In genomic region chr22:39570226-39570625, GRCh38 we compare ENCODE assay signal across 23 cellular contexts. TPM values are rescaled to one million over a fixed set of nuclear protein-coding genes. Genes with fewer than 3 reads are reported as not detected.
DNase-seq lines count a peak whose midpoint lies in the region; ATAC-seq and TF ChIP-seq lines count a peak whose summit lies in the region.
"Had no signal": no experiment of that assay in that cellular context is flagged by ENCODE, and none has a peak within 500 bp of the region (broad histone marks: within the 10 kb centered on the region; RNA-seq: fewer than 3 reads in every experiment).

No MANE protein-coding gene starts in this region.

- H3K36me3 ChIP-seq in A673 (ENCODE audit: insufficient read depth, low read length, poor library complexity, severe bottlenecking) (no peaks in the 10 kb centered on the region), SK-N-MC (ENCODE audit: insufficient read depth, low read length) (no peaks in the 10 kb centered on the region), neuronal stem cell (replicated peaks in 1 of 2; ENCODE audit: control insufficient read depth in 2 of 2, insufficient read depth in 2 of 2, low read length in 2 of 2) (no peaks in the 10 kb centered on the region), SJCRH30 (no peaks in the 10 kb centered on the region)
- H3K36me3 ChIP-seq: BLaER1 treated with 17β-estradiol and CSF1 and Interleukin-3, amounts not matched to agents 10 nM and 100 nM had no signal

- TF ChIP-seq CTCF in A673 (conservative IDR thresholded peaks at IDR 0.05; ENCODE audit: low read depth, low read length): no peak

- H3K79me1 ChIP-seq in neuronal stem cell (ENCODE audit: low read depth, low read length): no peaks in the 10 kb centered on the region

- H3K4ac ChIP-seq in neuronal stem cell (ENCODE audit: low read length): no peak overlapping the region

- CTCF ChIA-PET in A673 (lab: Charles Lee): interaction anchor here (0.6 kb wide), 1 partner anchor 363 kb away, joined by 3 read pairs; no protein-coding TSS in a partner anchor

- H3K27ac ChIP-seq in A673 (ENCODE audit: low read depth, low read length, poor library complexity, severe bottlenecking): peak overlapping the region; percentile 73
- H3K27ac ChIP-seq in SK-N-MC: peak overlapping the region; percentile 100
- H3K27ac ChIP-seq in neuronal stem cell (replicated peaks; ENCODE audit: low read length): no peak overlapping the region
- no peak overlapping the region for H3K27ac ChIP-seq in SJCRH30
- H3K27ac ChIP-seq: BLaER1 treated with 17β-estradiol and CSF1 and Interleukin-3, amounts not matched to agents 10 nM and 100 nM; C4-2B had no signal

- no peak overlapping the region for H2BK5ac ChIP-seq in neuronal stem cell (ENCODE audit: low read length)

- no peak overlapping the region for H2BK12ac ChIP-seq in neuronal stem cell (ENCODE audit: low read length)

- H2BK15ac ChIP-seq in neuronal stem cell (ENCODE audit: low read length): no peak overlapping the region

- no peak overlapping the region for H2BK120ac ChIP-seq in neuronal stem cell (ENCODE audit: low read depth, low read length)

- no peak overlapping the region for H2AFZ ChIP-seq in neuronal stem cell (ENCODE audit: low read length)

- BruUV-seq in A673 (replicated peaks; lab: Mats Ljungman, UMichigan): no TSS peak

- DNase-seq in A673 (ENCODE audit: low spot score): peak; percentile 51
- DNase-seq in SK-N-MC (ENCODE audit: low read depth, low spot score): peak; percentile 90
- no peak for DNase-seq in neuronal stem cell (ENCODE audit: low spot score)
- DNase-seq in SJCRH30: no peak
- no peak for DNase-seq in D341Med (ENCODE audit: low spot score)
- DNase-seq: 8988T; AML-193; Caco-2; Calu3; CD4-positive, alpha-beta T cell; CD8-positive, alpha-beta T cell; DMS 273 treated with DMSO at 0.1 percent for 48 hours; DMS153; DMS53; DMS79; DND-41; EL; GDM1 had no signal

- H3K23ac ChIP-seq in neuronal stem cell (ENCODE audit: low read depth, low read length, poor library complexity): no peak overlapping the region

- no CpG with 5 or more reads among the region's 3 CpGs for WGBS in neuronal stem cell (ENCODE audit: extremely low coverage in 2 of 2, insufficient read length in 2 of 2, insufficient replicate concordance in 1 of 2), 2 donors

- H2AK5ac ChIP-seq in neuronal stem cell (ENCODE audit: low read depth, low read length): peak overlapping the region; percentile 72

- H3K4me3 ChIP-seq in A673 (ENCODE audit: low read depth, low read length, poor library complexity, severe bottlenecking) (no peak overlapping the region), SK-N-MC (peak overlapping the region; percentile 71), neuronal stem cell (ENCODE audit: low read length in 2 of 2) (no peak overlapping the region), SJCRH30 (no peak overlapping the region)
- H3K4me3 ChIP-seq: BLaER1 treated with 17β-estradiol and CSF1 and Interleukin-3, amounts not matched to agents 10 nM and 100 nM; GM12878 had no signal

- H3K9me3 ChIP-seq in A673 (ENCODE audit: low read depth, low read length, poor library complexity, severe bottlenecking) (no peaks in the 10 kb centered on the region), SK-N-MC (ENCODE audit: low read depth, low read length) (no peaks in the 10 kb centered on the region), neuronal stem cell (replicated peaks in 1 of 2; ENCODE audit: control insufficient read depth in 2 of 2, insufficient read depth in 1 of 2, low read depth in 1 of 2, low read length in 2 of 2) (peaks cover 0 to 2% of the 10 kb centered on the region in 2 donors), SJCRH30 (replicated peaks) (no peaks in the 10 kb centered on the region)
- H3K9me3 ChIP-seq: Caco-2 had no signal

- no peak overlapping the region for H3K4me2 ChIP-seq in neuronal stem cell (ENCODE audit: insufficient read depth, low read length, poor library complexity, severe bottlenecking)

- peaks cover 11% of the 10 kb centered on the region for H3K4me1 ChIP-seq in A673 (ENCODE audit: insufficient read depth, low read length, poor library complexity, severe bottlenecking)
- H3K4me1 ChIP-seq in neuronal stem cell (ENCODE audit: control insufficient read depth in 2 of 2, insufficient read depth in 1 of 2, low read depth in 1 of 2, low read length in 2 of 2): no peaks in the 10 kb centered on the region
- H3K4me1 ChIP-seq in SJCRH30: no peaks in the 10 kb centered on the region
- H3K4me1 ChIP-seq: Caco-2 had no signal

- H3K14ac ChIP-seq in neuronal stem cell (ENCODE audit: low read length): peak overlapping the region; percentile 25

- POLR2A ChIA-PET in A673 (lab: Charles Lee; ENCODE audit: low non-redundant PET): no interaction called here

- H4K8ac ChIP-seq in neuronal stem cell (ENCODE audit: low read depth, low read length): no peak overlapping the region

- intact Hi-C loops in A673 (cut with micrococcal nuclease; ENCODE audit: unreplicated experiment): no loop called here

- H3K18ac ChIP-seq in neuronal stem cell (ENCODE audit: low read length): no peak overlapping the region

- H3K27me3 ChIP-seq in A673 (replicated peaks; ENCODE audit: insufficient read depth, low read depth, low read length, poor library complexity) (no peaks in the 10 kb centered on the region), neuronal stem cell (ENCODE audit: control insufficient read depth in 3 of 3, insufficient read depth in 3 of 3, low read depth in 1 of 3, low read length in 3 of 3) (peaks cover 0 to 22% (median 0%) of the 10 kb centered on the region in 3 experiments), SJCRH30 (no peaks in the 10 kb centered on the region)
- H3K27me3 ChIP-seq: BLaER1 treated with 17β-estradiol and CSF1 and Interleukin-3, amounts not matched to agents 10 nM and 100 nM had no signal

- no peak for ATAC-seq in GM18867 (IDR thresholded peaks at IDR 0.05; ENCODE audit: unreplicated experiment)
- ATAC-seq: CD8-positive, alpha-beta T cell; GM12878 had no signal

- H3K9ac ChIP-seq in SK-N-MC (ENCODE audit: insufficient read length) (peak overlapping the region; percentile 72), neuronal stem cell (ENCODE audit: low read depth, low read length, poor library complexity) (peak overlapping the region; percentile 15)
- H3K9ac ChIP-seq: BLaER1 treated with 17β-estradiol and CSF1 and Interleukin-3, amounts not matched to agents 10 nM and 100 nM had no signal

- H4K91ac ChIP-seq in neuronal stem cell (ENCODE audit: low read depth, low read length, poor library complexity): no peak overlapping the region

RNA-seq across cellular contexts. Expression of gene CACNA1I, which starts 0.3 kb away (rescaled TPM):
- 0.90 and 1.4 TPM in 2 replicates for total RNA-seq in A673 (2021)
- 0.21 TPM for polyA plus RNA-seq in neuronal stem cell (2013, experiment 1 of 2)
- polyA plus RNA-seq in neuronal stem cell (2013, experiment 2 of 2): 0.18 TPM
- total RNA-seq in SJCRH30 (2014; rRNA removed; shearing (Covaris generic)): 0.02 TPM in 1 of 2 replicates, not detected in the other
- total RNA-seq: Caco-2, Daoy had no signal

RNA-seq across cellular contexts. Expression of gene RPS19BP1, which starts 37.7 kb away (rescaled TPM):
- total RNA-seq in A673 (2021): 93.5 and 97.2 TPM in 2 replicates
- 48.7 TPM for polyA plus RNA-seq in neuronal stem cell (2013, experiment 1 of 2)
- 48.2 TPM for polyA plus RNA-seq in neuronal stem cell (2013, experiment 2 of 2)
- 48.3 and 66.2 TPM in 2 replicates for total RNA-seq in SJCRH30 (2014; rRNA removed; shearing (Covaris generic))

RNA-seq across cellular contexts. Expression of gene ATF4, which starts 49.9 kb away (rescaled TPM):
- 476 and 573 TPM in 2 replicates for total RNA-seq in A673 (2021)
- 261 TPM for polyA plus RNA-seq in neuronal stem cell (2013, experiment 1 of 2)
- 254 TPM for polyA plus RNA-seq in neuronal stem cell (2013, experiment 2 of 2)
- 190 and 238 TPM in 2 replicates for total RNA-seq in SJCRH30 (2014; rRNA removed; shearing (Covaris generic))

Comparison
In these comparisons a context has a peak if more than half of its experiments do, and no peak if none do; other contexts are left out.
1. DNase-seq: peak in A673 (single experiment) and SK-N-MC (single experiment); none in neuronal stem cell (single experiment), SJCRH30 (0 of 2) and D341Med (single experiment).
2. H3K27ac ChIP-seq: peak in A673 (single experiment) and SK-N-MC (single experiment); none in neuronal stem cell (single experiment) and SJCRH30 (single experiment).